In genomic region chr4:47486727-47487126, GRCh38 we compare ENCODE assay signal across 7 cellular contexts. TPM values are rescaled to one million over a fixed set of nuclear protein-coding genes. Genes with fewer than 3 reads are reported as not detected.
A peak's percentile ranks its signal among the peaks of the same experiment; 100 is the strongest.
DNase-seq lines count a peak whose midpoint lies in the region; ATAC-seq and TF ChIP-seq lines count a peak whose summit lies in the region.
"Not testable (repeated sequence)": the region's sequence is repeated elsewhere in the genome, so short reads cannot be mapped to it uniquely, and the experiment has no call there.

No MANE protein-coding gene starts in this region.

- peaks cover 33% of the 10 kb centered on the region for H3K4me1 Mint-ChIP-seq in CD8-positive, alpha-beta T cell (ENCODE audit: low read depth)

- in situ Hi-C loops in astrocyte of the cerebellum (cut with HindIII; ENCODE audit: low sequenced_read_pairs): not testable (repeated sequence)

- H3K9me2 ChIP-seq in OCI-LY1 (ENCODE audit: low read depth, low read length); hepatocyte (replicated peaks; ENCODE audit: insufficient read depth); neural cell (ENCODE audit: insufficient read depth, low read length): not testable (repeated sequence)

- not testable (repeated sequence) for H3K9me3 ChIP-seq in CD8-positive, alpha-beta T cell (ENCODE audit: low read length); OCI-LY1 (ENCODE audit: low read length); hepatocyte (ENCODE audit: low read depth); neural cell (ENCODE audit: low read length); spleen

- H4K20me1 ChIP-seq in OCI-LY1 (ENCODE audit: insufficient read depth, low read length); hepatocyte (ENCODE audit: insufficient read depth, poor library complexity, severe bottlenecking); neural cell (ENCODE audit: insufficient read depth): not testable (repeated sequence)

- intact Hi-C loops in CD8-positive, alpha-beta T cell (cut with DNase I, micrococcal nuclease); spleen (cut with DNase I; ENCODE audit: low total_unique reads): not testable (repeated sequence)

- not testable (repeated sequence) for H3K27ac Mint-ChIP-seq in CD8-positive, alpha-beta T cell

- H3K4me2 ChIP-seq in OCI-LY1 (ENCODE audit: low read length) (peak overlapping the region; percentile 77), hepatocyte (peak overlapping the region; percentile 77)
- H3K4me2 ChIP-seq in neural cell (ENCODE audit: low read length): not testable (repeated sequence)

- not testable (repeated sequence) for H3K36me3 ChIP-seq in CD8-positive, alpha-beta T cell (ENCODE audit: insufficient read depth, low read length); OCI-LY1 (ENCODE audit: insufficient read depth, low read length); hepatocyte (replicated peaks; ENCODE audit: insufficient read depth, low read depth); neural cell (ENCODE audit: insufficient read depth, low read length); spleen

- peak overlapping the region; percentile 95 for H3K4me3 Mint-ChIP-seq in CD8-positive, alpha-beta T cell

- H3F3A ChIP-seq in OCI-LY1 (ENCODE audit: insufficient read depth, low read length); neural cell (ENCODE audit: insufficient read depth, low read length, poor library complexity, severe bottlenecking): not testable (repeated sequence)

- not testable (repeated sequence) for H3K27me3 ChIP-seq in CD8-positive, alpha-beta T cell (ENCODE audit: insufficient read depth, low read length); OCI-LY1 (ENCODE audit: insufficient read depth, low read length); hepatocyte; neural cell (ENCODE audit: insufficient read depth, low read depth, low read length); spleen (replicated peaks in 1 of 7)

- not testable (repeated sequence) for TF ChIP-seq EP300 in neural cell (conservative IDR thresholded peaks at IDR 0.05; ENCODE audit: poor library complexity, severe bottlenecking)

- H2AFZ ChIP-seq in OCI-LY1 (ENCODE audit: low read length); neural cell (ENCODE audit: low read depth, low read length): not testable (repeated sequence)
- H2AFZ ChIP-seq in hepatocyte: peak overlapping the region; percentile 74

- WGBS in hepatocyte (ENCODE audit: low lambda C conversion rate, missing lambda C conversion rate): 96% methylated on average over 9 of the region's 9 CpGs
- 88 to 98% (median 94%) methylated on average over 9 of the region's 9 CpGs for WGBS in spleen, 5 donors

- not testable (repeated sequence) for ATAC-seq in CD8-positive, alpha-beta T cell

- H3K4me1 ChIP-seq in CD8-positive, alpha-beta T cell (ENCODE audit: insufficient read depth, low read length); hepatocyte (ENCODE audit: insufficient read depth): not testable (repeated sequence)
- H3K4me1 ChIP-seq in OCI-LY1 (ENCODE audit: insufficient read depth, low read length, severe bottlenecking) (peaks cover 25% of the 10 kb centered on the region), spleen (peaks cover 25 to 90% (median 61%) of the 10 kb centered on the region in 6 donors)

- not testable (repeated sequence) for H3K27me3 Mint-ChIP-seq in CD8-positive, alpha-beta T cell (ENCODE audit: low read depth)

- not testable (repeated sequence) for H3K4me3 ChIP-seq in CD8-positive, alpha-beta T cell (ENCODE audit: low read depth, low read length); OCI-LY1 (ENCODE audit: low read depth, low read length, poor library complexity, severe bottlenecking)
- peak overlapping the region; percentile 71 for H3K4me3 ChIP-seq in astrocyte of the cerebellum (ENCODE audit: low read depth, low read length)
- peak overlapping the region; percentile 62 for H3K4me3 ChIP-seq in epithelial cell of esophagus (ENCODE audit: low read length)
- peak overlapping the region; percentile 47 for H3K4me3 ChIP-seq in hepatocyte
- peak overlapping the region; percentile 69 for H3K4me3 ChIP-seq in neural cell (ENCODE audit: low read length)
- H3K4me3 ChIP-seq in spleen: peak overlapping the region in 7 of 8 donors; percentile 50 to 76 (median 59)

- TF ChIP-seq CTCF in CD8-positive, alpha-beta T cell (IDR thresholded peaks at IDR 0.05); OCI-LY1 (IDR thresholded peaks at IDR 0.05; ENCODE audit: low read length); astrocyte of the cerebellum (IDR thresholded peaks at IDR 0.05; ENCODE audit: low read depth, low read length, missing control alignments); epithelial cell of esophagus (IDR thresholded peaks at IDR 0.05; ENCODE audit: insufficient read depth, low read depth, low read length, missing control alignments); hepatocyte (IDR thresholded peaks at IDR 0.05; ENCODE audit: poor library complexity); neural cell (IDR thresholded peaks at IDR 0.05; ENCODE audit: poor library complexity, severe bottlenecking); spleen (IDR thresholded peaks at IDR 0.05 in 8 of 11, conservative IDR thresholded peaks at IDR 0.05 in 3 of 11): not testable (repeated sequence)

- not testable (repeated sequence) for H3K27ac ChIP-seq in CD8-positive, alpha-beta T cell (ENCODE audit: low read depth, low read length); OCI-LY1 (ENCODE audit: low read depth, low read length, poor library complexity, severe bottlenecking); hepatocyte; neural cell (ENCODE audit: low read length)
- H3K27ac ChIP-seq in spleen: peak overlapping the region in 5 of 8 donors; percentile 91 to 96 (median 92)

- H3K9me3 Mint-ChIP-seq in CD8-positive, alpha-beta T cell: not testable (repeated sequence)

- not testable (repeated sequence) for H3K9ac ChIP-seq in OCI-LY1 (ENCODE audit: low read length); neural cell (ENCODE audit: low read length)

- H3K36me3 Mint-ChIP-seq in CD8-positive, alpha-beta T cell: not testable (repeated sequence)

- CTCF ChIA-PET in CD8-positive, alpha-beta T cell (lab: Charles Lee): not testable (repeated sequence)

- POLR2A ChIA-PET in CD8-positive, alpha-beta T cell (lab: Charles Lee): interaction anchor here (4.4 kb wide), 1 partner anchor 23 kb away, joined by 26 read pairs; the partner anchor contains the start of gene COMMD8

- not testable (repeated sequence) for H3K79me2 ChIP-seq in OCI-LY1 (ENCODE audit: insufficient read depth, low read length); neural cell (replicated peaks; ENCODE audit: insufficient read depth, low read length)
- peaks cover 27% of the 10 kb centered on the region for H3K79me2 ChIP-seq in hepatocyte

- not testable (repeated sequence) for TF ChIP-seq POLR2A in spleen (IDR thresholded peaks at IDR 0.05)

- not testable (repeated sequence) for TF ChIP-seq RAD21 in neural cell (conservative IDR thresholded peaks at IDR 0.05)

- DNase-seq in CD8-positive, alpha-beta T cell; astrocyte of the cerebellum (ENCODE audit: low read depth); epithelial cell of esophagus (ENCODE audit: low read depth); hepatocyte (ENCODE audit: low spot score); spleen: not testable (repeated sequence)

RNA-seq across cellular contexts. Expression of gene ATP10D, which starts 1.7 kb away (rescaled TPM):
- 1 to 10 TPM; 2.3 to 2.4 TPM for total RNA-seq in CD8-positive, alpha-beta T cell
- 14.6 and 14.7 TPM in 2 replicates for total RNA-seq in hepatocyte
- 8.0 and 14.0 TPM in 2 replicates for polyA plus RNA-seq in hepatocyte
- polyA plus RNA-seq in neural cell: 4.5 and 6.1 TPM in 2 replicates
- 8.0 and 8.2 TPM in 2 replicates for polyA minus RNA-seq in neural cell
- total RNA-seq in spleen: 10 to 100 TPM; 47.3 to 79.1 (median 52.8) TPM
- 1 to 10 TPM; 4.6 to 6.4 (median 5.6) TPM for polyA plus RNA-seq in spleen

RNA-seq across cellular contexts. Expression of gene COMMD8, which starts 23.2 kb away (rescaled TPM):
- total RNA-seq in CD8-positive, alpha-beta T cell: 1 to 10 TPM; 4.6 to 6.3 TPM
- total RNA-seq in hepatocyte (31.6 and 43.9 TPM in 2 replicates), spleen (10 to 100 TPM; 14.1 to 21.1 (median 19.4) TPM)
- polyA plus RNA-seq in hepatocyte (32.8 and 33.0 TPM in 2 replicates), neural cell (22.7 and 29.6 TPM in 2 replicates), spleen (10 to 100 TPM; 25.2 to 30.9 (median 28.5) TPM)
- polyA minus RNA-seq in neural cell: 27.6 and 29.7 TPM in 2 replicates
